In genomic region chr6:100116409-100117194, GRCh38 we compare ENCODE assay signal across 8 cellular contexts.
DNase-seq lines count a peak whose midpoint lies in the region; ATAC-seq and TF ChIP-seq lines count a peak whose summit lies in the region.

No MANE protein-coding gene starts in this region.

- no peaks in the 10 kb centered on the region for H3K36me3 Mint-ChIP-seq in activated T-helper 17 cell treated with anti-CD3 and anti-CD28 coated beads, Interleukin-2, amount 50 U/mL, for 72 hours (ENCODE audit: low read depth)

- H3K9me3 Mint-ChIP-seq in activated T-helper 17 cell treated with anti-CD3 and anti-CD28 coated beads, Interleukin-2, amount 50 U/mL, for 72 hours = no peaks in the 10 kb centered on the region

- peaks cover 23% of the 10 kb centered on the region for H3K27me3 Mint-ChIP-seq in activated T-helper 17 cell treated with anti-CD3 and anti-CD28 coated beads, Interleukin-2, amount 50 U/mL, for 72 hours

- TF ChIP-seq CTCF in GM12874 (IDR thresholded peaks at IDR 0.05; ENCODE audit: insufficient read depth, low read depth, low read length) (peak; percentile 33; the same call in 1 of the 2 replicates), foreskin fibroblast (IDR thresholded peaks at IDR 0.05; ENCODE audit: low read depth, low read length) (peak; percentile 69)

- H3K4me1 Mint-ChIP-seq in activated T-helper 17 cell treated with anti-CD3 and anti-CD28 coated beads, Interleukin-2, amount 50 U/mL, for 72 hours = no peaks in the 10 kb centered on the region

- no peak overlapping the region for H3K4me3 Mint-ChIP-seq in activated T-helper 17 cell treated with anti-CD3 and anti-CD28 coated beads, Interleukin-2, amount 50 U/mL, for 72 hours

- peak; percentile 79 for ATAC-seq in HG02852 (IDR thresholded peaks at IDR 0.05; ENCODE audit: unreplicated experiment)
- no peak for ATAC-seq in activated T-helper 17 cell treated with anti-CD3 and anti-CD28 coated beads, Interleukin-2, amount 50 U/mL, for 72 hours (replicated peaks)

- H3K4me3 ChIP-seq in foreskin fibroblast (ENCODE audit: low read depth in 1 of 2, low read length in 2 of 2) = no peak overlapping the region

- DNase-seq in AG20443 (ENCODE audit: low spot score) (peak; percentile 64), NCI-H2081 treated with DMSO at 0.1 percent for 48 hours (lab: John Stamatoyannopoulos, UW) (peak; percentile 48), UCSD-AML1 (lab: John Stamatoyannopoulos, UW; ENCODE audit: unreplicated experiment) (peak; percentile 11), foreskin fibroblast (peak; percentile 65 to 89), pulmonary artery endothelial cell (ENCODE audit: low read depth, low spot score) (peak; percentile 32)

- no peak overlapping the region for H3K27ac Mint-ChIP-seq in activated T-helper 17 cell treated with anti-CD3 and anti-CD28 coated beads, Interleukin-2, amount 50 U/mL, for 72 hours

Comparison
In these comparisons a context has a peak if more than half of its experiments do, and no peak if none do; other contexts are left out.
1. DNase-seq: peak in every context shown above with its lines; median percentile 77 in foreskin fibroblast; 64 in AG20443; 48 in NCI-H2081 treated with DMSO at 0.1 percent for 48 hours; 32 in pulmonary artery endothelial cell; 11 in UCSD-AML1.